Comparison of ENCODE assay signal across 1 cellular context in the genomic region with DNA sequence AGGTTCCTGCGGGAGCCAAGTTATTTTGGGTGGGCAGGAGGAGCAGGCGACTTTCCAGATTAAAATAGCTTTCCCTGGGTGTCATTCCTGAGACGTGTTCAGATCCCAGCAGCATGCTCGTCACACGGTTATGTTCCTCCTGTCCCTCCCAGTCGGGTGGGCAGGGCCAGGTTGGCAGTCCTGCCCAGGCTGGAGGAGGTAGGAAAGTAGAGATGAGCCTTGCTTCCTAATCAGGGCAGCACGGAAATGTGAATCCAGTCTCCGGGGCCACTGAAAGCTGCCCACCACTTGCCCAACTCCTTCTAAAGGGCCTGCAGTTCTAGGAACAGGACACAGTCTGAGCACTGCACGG.
TF ChIP-seq lines count a peak whose summit lies in the region.

No MANE protein-coding gene starts in this region.

TF ChIP-seq in HepG2, 621 proteins besides CTCF, POLR2A, EP300 and RAD21 (continued from another document):
- TF ChIP-seq ZNF326 (CRISPR knock-in tag; IDR thresholded peaks at IDR 0.05; ENCODE audit: borderline replicate concordance) (0 out of 2 replicates have a peak, but pooled peaks have one; percentile 76), YY1 (IDR thresholded peaks at IDR 0.05; ENCODE audit: insufficient read depth, insufficient replicate concordance, low read depth, low read length) (no peak), KLF6 (CRISPR knock-in tag; IDR thresholded peaks at IDR 0.05) (0 out of 2 replicates have a peak, but pooled peaks have one; percentile 24), ZBTB1 (CRISPR knock-in tag; IDR thresholded peaks at IDR 0.05; ENCODE audit: borderline replicate concordance) (no peak), ZNF296 (CRISPR knock-in tag; conservative IDR thresholded peaks at IDR 0.05) (no peak), ZFP41 (CRISPR knock-in tag; IDR thresholded peaks at IDR 0.05; ENCODE audit: borderline replicate concordance) (0 out of 2 replicates have a peak, but pooled peaks have one; percentile 15), MXI1 (IDR thresholded peaks at IDR 0.05; ENCODE audit: borderline replicate concordance, low read depth, low read length) (0 out of 3 replicates have a peak, but pooled peaks have one; percentile 3), NCOA1 (CRISPR knock-in tag; IDR thresholded peaks at IDR 0.05) (peak; percentile 85; the same call in 1 of the 2 replicates), ZNF263 (CRISPR knock-in tag; IDR thresholded peaks at IDR 0.05) (0 out of 2 replicates have a peak, but pooled peaks have one; percentile 10)
- TF ChIP-seq, protein P1, sequence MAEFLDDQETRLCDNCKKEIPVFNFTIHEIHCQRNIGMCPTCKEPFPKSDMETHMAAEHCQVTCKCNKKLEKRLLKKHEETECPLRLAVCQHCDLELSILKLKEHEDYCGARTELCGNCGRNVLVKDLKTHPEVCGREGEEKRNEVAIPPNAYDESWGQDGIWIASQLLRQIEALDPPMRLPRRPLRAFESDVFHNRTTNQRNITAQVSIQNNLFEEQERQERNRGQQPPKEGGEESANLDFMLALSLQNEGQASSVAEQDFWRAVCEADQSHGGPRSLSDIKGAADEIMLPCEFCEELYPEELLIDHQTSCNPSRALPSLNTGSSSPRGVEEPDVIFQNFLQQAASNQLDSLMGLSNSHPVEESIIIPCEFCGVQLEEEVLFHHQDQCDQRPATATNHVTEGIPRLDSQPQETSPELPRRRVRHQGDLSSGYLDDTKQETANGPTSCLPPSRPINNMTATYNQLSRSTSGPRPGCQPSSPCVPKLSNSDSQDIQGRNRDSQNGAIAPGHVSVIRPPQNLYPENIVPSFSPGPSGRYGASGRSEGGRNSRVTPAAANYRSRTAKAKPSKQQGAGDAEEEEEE (CRISPR knock-in tag; IDR thresholded peaks at IDR 0.05; ENCODE audit: borderline replicate concordance), result peak; percentile 26; the same call in 1 of the 2 replicates
- TF ChIP-seq, protein P2, sequence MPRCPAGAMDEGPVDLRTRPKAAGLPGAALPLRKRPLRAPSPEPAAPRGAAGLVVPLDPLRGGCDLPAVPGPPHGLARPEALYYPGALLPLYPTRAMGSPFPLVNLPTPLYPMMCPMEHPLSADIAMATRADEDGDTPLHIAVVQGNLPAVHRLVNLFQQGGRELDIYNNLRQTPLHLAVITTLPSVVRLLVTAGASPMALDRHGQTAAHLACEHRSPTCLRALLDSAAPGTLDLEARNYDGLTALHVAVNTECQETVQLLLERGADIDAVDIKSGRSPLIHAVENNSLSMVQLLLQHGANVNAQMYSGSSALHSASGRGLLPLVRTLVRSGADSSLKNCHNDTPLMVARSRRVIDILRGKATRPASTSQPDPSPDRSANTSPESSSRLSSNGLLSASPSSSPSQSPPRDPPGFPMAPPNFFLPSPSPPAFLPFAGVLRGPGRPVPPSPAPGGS (CRISPR knock-in tag; IDR thresholded peaks at IDR 0.05), result 0 out of 2 replicates have a peak, but pooled peaks have one; percentile 19
- TF ChIP-seq, protein P3, sequence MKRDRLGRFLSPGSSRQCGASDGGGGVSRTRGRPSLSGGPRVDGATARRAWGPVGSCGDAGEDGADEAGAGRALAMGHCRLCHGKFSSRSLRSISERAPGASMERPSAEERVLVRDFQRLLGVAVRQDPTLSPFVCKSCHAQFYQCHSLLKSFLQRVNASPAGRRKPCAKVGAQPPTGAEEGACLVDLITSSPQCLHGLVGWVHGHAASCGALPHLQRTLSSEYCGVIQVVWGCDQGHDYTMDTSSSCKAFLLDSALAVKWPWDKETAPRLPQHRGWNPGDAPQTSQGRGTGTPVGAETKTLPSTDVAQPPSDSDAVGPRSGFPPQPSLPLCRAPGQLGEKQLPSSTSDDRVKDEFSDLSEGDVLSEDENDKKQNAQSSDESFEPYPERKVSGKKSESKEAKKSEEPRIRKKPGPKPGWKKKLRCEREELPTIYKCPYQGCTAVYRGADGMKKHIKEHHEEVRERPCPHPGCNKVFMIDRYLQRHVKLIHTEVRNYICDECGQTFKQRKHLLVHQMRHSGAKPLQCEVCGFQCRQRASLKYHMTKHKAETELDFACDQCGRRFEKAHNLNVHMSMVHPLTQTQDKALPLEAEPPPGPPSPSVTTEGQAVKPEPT (CRISPR knock-in tag; IDR thresholded peaks at IDR 0.05; ENCODE audit: low read depth), result peak; percentile 7; the same call in 1 of the 2 replicates
